8 cellular contexts compared by ENCODE assay signal in the genomic region with DNA sequence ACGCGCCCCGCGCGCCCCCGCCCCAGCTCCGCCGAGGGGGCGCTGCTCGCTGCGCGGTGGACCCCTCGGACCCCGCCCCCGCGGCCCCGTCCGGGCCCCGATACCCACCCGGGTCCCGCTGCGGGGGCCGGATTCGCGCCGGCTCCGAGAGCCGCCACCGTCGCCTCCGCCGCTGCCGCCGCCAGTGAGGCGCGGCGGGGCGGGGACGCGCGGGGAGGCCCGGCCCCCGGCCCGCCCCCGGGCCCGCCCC. TPM values are rescaled to one million over a fixed set of nuclear protein-coding genes. Genes with fewer than 3 reads are reported as not detected.
DNase-seq lines count a peak whose midpoint lies in the region; ATAC-seq lines count a peak whose summit lies in the region.

Gene TBC1D16 (minus strand): TSS at position 186 of the 250 bp plus-strand sequence. CDS start 22,325 bp downstream, outside the sequence.

- no peaks in the 10 kb centered on the region for H3K9me3 ChIP-seq in iPS-18c (ENCODE audit: control insufficient read depth, insufficient read depth, low read length)

- H3K9me3 Mint-ChIP-seq in activated T-cell treated with anti-CD3 and anti-CD28 coated beads, Interleukin-2, amount 50 U/mL, for 4 hours = no peaks in the 10 kb centered on the region
- no peaks in the 10 kb centered on the region for H3K9me3 Mint-ChIP-seq in stimulated activated memory B cell treated with anti-CD40 and anti-IgM and Interleukin-4, amounts not matched to agents 10 μg/mL and 1 μg/mL and 100 μg/mL, for 72 hours

- H3K27ac ChIP-seq in adipose tissue (ENCODE audit: low read depth, low read length) = peak within 1 kb of the TSS; percentile 93

- peak within 1 kb of the TSS; percentile 90 for H3K27ac Mint-ChIP-seq in stimulated activated memory B cell treated with anti-CD40 and anti-IgM and Interleukin-4, amounts not matched to agents 10 μg/mL and 1 μg/mL and 100 μg/mL, for 72 hours

- ATAC-seq in activated T-cell treated with anti-CD3 and anti-CD28 coated beads, Interleukin-2, amount 50 U/mL, for 4 hours = no peak
- ATAC-seq in stimulated activated memory B cell treated with anti-CD40 and anti-IgM and Interleukin-4, amounts not matched to agents 10 μg/mL and 1 μg/mL and 100 μg/mL, for 72 hours = no peak
- ATAC-seq in HG03565 (IDR thresholded peaks at IDR 0.05; ENCODE audit: unreplicated experiment) = no peak

- no peak for DNase-seq in activated T-cell treated with anti-CD3 and anti-CD28 coated beads, Interleukin-2, amount 50 U/mL, for 4 hours
- DNase-seq in activated T-cell treated with anti-CD3 and anti-CD28 coated beads, Interleukin-2, amount 50 U/mL, for 48 hours = no peak
- DNase-seq in NCI-H1092 (lab: John Stamatoyannopoulos, UW) (no peak), amygdala (lab: John Stamatoyannopoulos, UW) (no peak)

- WGBS in adipose tissue, 3 donors = 0 to 3% (median 1%) methylated on average over 21 to 37 of the region's 46 CpGs

- H3K4me1 Mint-ChIP-seq in activated T-cell treated with anti-CD3 and anti-CD28 coated beads, Interleukin-2, amount 50 U/mL, for 4 hours (ENCODE audit: low read depth) = peaks cover 11% of the 10 kb centered on the region
- H3K4me1 Mint-ChIP-seq in stimulated activated memory B cell treated with anti-CD40 and anti-IgM and Interleukin-4, amounts not matched to agents 10 μg/mL and 1 μg/mL and 100 μg/mL, for 72 hours = peaks cover 15% of the 10 kb centered on the region

- peak within 1 kb of the TSS; percentile 87 for H3K4me3 Mint-ChIP-seq in activated T-cell treated with anti-CD3 and anti-CD28 coated beads, Interleukin-2, amount 50 U/mL, for 4 hours
- H3K4me3 Mint-ChIP-seq in stimulated activated memory B cell treated with anti-CD40 and anti-IgM and Interleukin-4, amounts not matched to agents 10 μg/mL and 1 μg/mL and 100 μg/mL, for 72 hours = peak within 1 kb of the TSS; percentile 96

- peak within 1 kb of the TSS; percentile 84 for H3K4me3 ChIP-seq in iPS-18c (ENCODE audit: insufficient read depth, low read depth, low read length)

- peaks cover 9% of the 10 kb centered on the region for H3K27me3 Mint-ChIP-seq in activated T-cell treated with anti-CD3 and anti-CD28 coated beads, Interleukin-2, amount 50 U/mL, for 4 hours (ENCODE audit: low read depth)
- H3K27me3 Mint-ChIP-seq in stimulated activated memory B cell treated with anti-CD40 and anti-IgM and Interleukin-4, amounts not matched to agents 10 μg/mL and 1 μg/mL and 100 μg/mL, for 72 hours = peaks cover 27% of the 10 kb centered on the region

- no peaks in the 10 kb centered on the region for H3K36me3 Mint-ChIP-seq in activated T-cell treated with anti-CD3 and anti-CD28 coated beads, Interleukin-2, amount 50 U/mL, for 4 hours (ENCODE audit: insufficient read depth)
- no peaks in the 10 kb centered on the region for H3K36me3 Mint-ChIP-seq in stimulated activated memory B cell treated with anti-CD40 and anti-IgM and Interleukin-4, amounts not matched to agents 10 μg/mL and 1 μg/mL and 100 μg/mL, for 72 hours

RNA-seq across cellular contexts. Expression of gene TBC1D16, which starts in this region (rescaled TPM):
- total RNA-seq in activated T-cell treated with anti-CD3 and anti-CD28 coated beads, Interleukin-2, amount 50 U/mL, for 4 hours = 1 to 10 TPM; 2.2 to 3.3 (median 2.6) TPM
- 10 to 100 TPM; 12.2 to 42.0 (median 37.9) TPM for polyA plus RNA-seq in adipose tissue
